ENCODE assay signal across 8 cellular contexts in the genomic region with DNA sequence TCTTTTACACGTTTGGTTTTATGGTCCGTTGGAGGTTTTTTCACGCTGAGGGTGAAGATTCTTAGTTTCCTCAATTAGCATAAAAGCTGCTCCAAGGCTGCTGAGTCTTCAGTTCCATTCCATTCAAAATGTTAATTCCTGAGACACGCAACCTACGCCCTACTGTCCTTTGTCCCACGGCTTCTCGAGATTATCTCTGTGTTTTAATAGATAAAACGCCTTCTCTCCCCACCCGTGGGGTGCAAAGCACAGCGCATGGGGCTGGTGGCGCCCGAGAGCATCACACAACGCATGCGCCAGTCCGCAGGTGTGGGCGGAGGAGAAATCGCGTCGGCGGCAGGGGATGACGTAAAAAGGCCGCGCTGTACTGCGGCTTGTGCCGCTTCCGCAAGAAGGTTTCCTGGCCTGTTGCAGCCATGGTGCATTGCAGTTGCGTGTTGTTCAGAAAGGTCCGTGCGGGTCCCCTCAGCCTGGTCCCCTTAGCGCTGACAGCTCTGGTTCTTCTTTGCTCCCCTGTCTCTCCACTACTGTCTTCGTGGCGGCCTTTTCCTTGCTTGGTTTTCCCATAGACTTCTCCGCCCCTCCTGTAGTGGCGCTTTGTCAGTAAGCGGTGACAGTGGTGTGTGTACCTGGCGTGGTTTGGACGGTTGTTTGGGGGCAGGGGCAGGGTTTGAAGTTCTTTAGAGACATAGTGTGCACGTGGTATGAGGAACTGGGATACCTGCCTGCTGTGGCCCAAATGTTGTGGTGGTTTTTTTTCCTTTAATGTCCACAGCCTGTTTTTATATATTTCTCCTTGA.
DNase-seq lines count a peak whose midpoint lies in the region; ATAC-seq lines count a peak whose summit lies in the region.

A gene with protein sequence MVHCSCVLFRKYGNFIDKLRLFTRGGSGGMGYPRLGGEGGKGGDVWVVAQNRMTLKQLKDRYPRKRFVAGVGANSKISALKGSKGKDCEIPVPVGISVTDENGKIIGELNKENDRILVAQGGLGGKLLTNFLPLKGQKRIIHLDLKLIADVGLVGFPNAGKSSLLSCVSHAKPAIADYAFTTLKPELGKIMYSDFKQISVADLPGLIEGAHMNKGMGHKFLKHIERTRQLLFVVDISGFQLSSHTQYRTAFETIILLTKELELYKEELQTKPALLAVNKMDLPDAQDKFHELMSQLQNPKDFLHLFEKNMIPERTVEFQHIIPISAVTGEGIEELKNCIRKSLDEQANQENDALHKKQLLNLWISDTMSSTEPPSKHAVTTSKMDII (plus strand): TSS at position 391 of the 800 bp plus-strand sequence. CDS start 26 bp downstream, at position 417.

- peak; percentile 94 for ATAC-seq in GM19025 (IDR thresholded peaks at IDR 0.05; ENCODE audit: low read depth, unreplicated experiment)
- ATAC-seq in HG03342 (IDR thresholded peaks at IDR 0.05; ENCODE audit: unreplicated experiment), result peak; percentile 96

- peak; percentile 99 for DNase-seq in AG20443 (ENCODE audit: low spot score)
- peak; percentile 79 for DNase-seq in NCI-H345 treated with DMSO at 0.1 percent for 48 hours (lab: John Stamatoyannopoulos, UW; ENCODE audit: unreplicated experiment)
- peak; percentile 89 for DNase-seq in activated CD4-positive, CD25-positive, alpha-beta regulatory T cell treated with anti-CD3 and anti-CD28 coated beads, Interleukin-2, amount 50 U/mL, for 16 hours (ENCODE audit: low read depth, low spot score)
- DNase-seq in cerebellar cortex (ENCODE audit: low spot score), result peak; percentile 95
- DNase-seq in islet precursor cell, result peak; percentile 96
- DNase-seq in stimulated activated CD4-positive, alpha-beta T cell treated with anti-CD3 and anti-CD28 coated beads, Interleukin-12 subunit alpha, Interleukin-12 subunit beta, amount 100 ng/mL, for 48 hours (ENCODE audit: low read depth in 2 of 3, low spot score in 1 of 3), result peak; percentile 87 to 95 (median 93)

Comparison
In these comparisons a context has a peak if more than half of its experiments do, and no peak if none do; other contexts are left out.
1. Peak in every context shown above with its lines: DNase-seq and ATAC-seq.